In genomic region chr7:87300756-87301155, GRCh38 we compare ENCODE assay signal across 8 cellular contexts.
"Had no signal": no experiment of that assay in that cellular context is flagged by ENCODE, and none has a peak within 500 bp of the region (broad histone marks: within the 10 kb centered on the region; RNA-seq: fewer than 3 reads in every experiment).

No MANE protein-coding gene starts in this region.

- DNase-seq: GDM1, GF-D8 had no signal

- FAIRE-seq: G401.6, GM12878, GM12891, GM12892, GM18507, GM19239 had no signal

- ATAC-seq: GM12878 had no signal

- H3K4me3 ChIP-seq: GM12878 had no signal
